21 cellular contexts compared by ENCODE assay signal in genomic region chr5:2031581-2031980, GRCh38.
DNase-seq lines count a peak whose midpoint lies in the region; ATAC-seq, FAIRE-seq and TF ChIP-seq lines count a peak whose summit lies in the region.
"Had no signal": no experiment of that assay in that cellular context is flagged by ENCODE, and none has a peak within 500 bp of the region (broad histone marks: within the 10 kb centered on the region; RNA-seq: fewer than 3 reads in every experiment).

No MANE protein-coding gene starts in this region.

- intact Hi-C loops in OCI-LY7 (cut with micrococcal nuclease; ENCODE audit: unreplicated experiment) = no loop called here

- no TSS peak for BruUV-seq in OCI-LY7 (replicated peaks; lab: Mats Ljungman, UMichigan)

- FAIRE-seq in H1 (lab: Jason Lieb, UNC) = no peak
- FAIRE-seq: A549, D721Med, G401.6, GM12891, GM19239 had no signal

- H3K9ac ChIP-seq in H1 (replicated peaks in 1 of 4; ENCODE audit: extremely low read depth in 1 of 4, low read depth in 3 of 4, low read length in 3 of 4) (no peak overlapping the region), neuronal stem cell (ENCODE audit: low read depth, low read length, poor library complexity) (no peak overlapping the region)
- H3K9ac ChIP-seq: BLaER1 treated with 17β-estradiol and CSF1 and Interleukin-3, amounts not matched to agents 10 nM and 100 nM had no signal

- peaks cover 5% of the 10 kb centered on the region for H3K27me3 Mint-ChIP-seq in GM23338 (ENCODE audit: insufficient read depth, low read depth, poor library complexity)

- H2AFZ ChIP-seq in GM23338 (no peak overlapping the region), H1 (ENCODE audit: low read length) (no peak overlapping the region), neuronal stem cell (ENCODE audit: low read length) (no peak overlapping the region), OCI-LY7 (ENCODE audit: low read length) (no peak overlapping the region)

- H3K4me1 Mint-ChIP-seq in GM23338 = peaks cover 5% of the 10 kb centered on the region
- H3K4me1 Mint-ChIP-seq: B cell had no signal

- no peak for TF ChIP-seq RAD21 in H1 (IDR thresholded peaks at IDR 0.05 in 1 of 2, conservative IDR thresholded peaks at IDR 0.05 in 1 of 2; ENCODE audit: low read depth in 2 of 2, low read length in 2 of 2)

- POLR2A ChIA-PET in H1 (lab: Charles Lee; ENCODE audit: partially characterized antibody) = no interaction called here
- POLR2A ChIA-PET in OCI-LY7 (lab: Charles Lee) = no interaction called here

- H3K9me3 ChIP-seq in H1 (ENCODE audit: insufficient read depth in 2 of 2, low read depth in 1 of 2, low read length in 1 of 2) (no peaks in the 10 kb centered on the region), neuronal stem cell (replicated peaks in 1 of 2; ENCODE audit: control insufficient read depth in 2 of 2, insufficient read depth in 1 of 2, low read depth in 1 of 2, low read length in 2 of 2) (peaks cover 5 to 19% of the 10 kb centered on the region in 2 donors), OCI-LY7 (ENCODE audit: low read length) (0 out of 2 replicates have a peak, but pooled peaks cover under 1% of the 10 kb centered on the region)
- H3K9me3 ChIP-seq: A549, Caco-2 had no signal

- no peak overlapping the region for H3K4me3 Mint-ChIP-seq in GM23338
- H3K4me3 Mint-ChIP-seq: B cell; CD4-positive, alpha-beta T cell; CD8-positive, alpha-beta T cell had no signal

- no peaks in the 10 kb centered on the region for H3K27me3 ChIP-seq in GM23338 (ENCODE audit: insufficient read depth)
- H3K27me3 ChIP-seq in H1 (replicated peaks in 1 of 4; ENCODE audit: control insufficient read depth in 3 of 4, extremely low read depth in 1 of 4, insufficient read depth in 3 of 4, low read length in 3 of 4) = peaks cover 0 to 5% (median 3%) of the 10 kb centered on the region in 4 experiments; a peak in 2 of 7 replicates
- H3K27me3 ChIP-seq in neuronal stem cell (ENCODE audit: control insufficient read depth in 3 of 3, insufficient read depth in 3 of 3, low read depth in 1 of 3, low read length in 3 of 3) = peaks cover 0 to 2% (median 0%) of the 10 kb centered on the region in 3 experiments
- H3K27me3 ChIP-seq: BLaER1 treated with 17β-estradiol and CSF1 and Interleukin-3, amounts not matched to agents 10 nM and 100 nM had no signal

- 85% methylated on average over 11 of the region's 11 CpGs; no CpG with 5 or more reads in 1 of the 2 experiments for whole genome bisulfite sequencing in H1 (ENCODE audit: extremely low coverage in 1 of 2, insufficient coverage in 1 of 2, insufficient read length in 1 of 2, insufficient replicate concordance in 2 of 2, low coverage in 1 of 2, low lambda C conversion rate in 2 of 2, missing lambda C conversion rate in 1 of 2), 2 experiments
- no CpG with 5 or more reads among the region's 11 CpGs for WGBS in neuronal stem cell (ENCODE audit: extremely low coverage in 2 of 2, insufficient read length in 2 of 2, insufficient replicate concordance in 1 of 2), 2 donors

- H4K20me1 ChIP-seq in GM23338 (replicated peaks; ENCODE audit: insufficient read depth) = no peaks in the 10 kb centered on the region
- no peaks in the 10 kb centered on the region for H4K20me1 ChIP-seq in H1 (replicated peaks in 1 of 2; ENCODE audit: control insufficient read depth in 1 of 2, insufficient read depth in 2 of 2, low read length in 2 of 2)
- H4K20me1 ChIP-seq in OCI-LY7 (ENCODE audit: insufficient read depth, low read length) = no peaks in the 10 kb centered on the region
- H4K20me1 ChIP-seq: BLaER1 treated with 17β-estradiol and CSF1 and Interleukin-3, amounts not matched to agents 10 nM and 100 nM had no signal

- H3K9me2 ChIP-seq in GM23338 (ENCODE audit: insufficient read depth) (no peaks in the 10 kb centered on the region), OCI-LY7 (ENCODE audit: insufficient read depth, low read length) (no peaks in the 10 kb centered on the region)

- H3K4me3 ChIP-seq in GM23338 = no peak overlapping the region
- H3K4me3 ChIP-seq in H1 (ENCODE audit: extremely low read depth in 1 of 4, insufficient read depth in 2 of 4, low read depth in 3 of 4, low read length in 4 of 4) = no peak overlapping the region
- H3K4me3 ChIP-seq in neuronal stem cell (ENCODE audit: low read length in 2 of 2) = no peak overlapping the region
- no peak overlapping the region for H3K4me3 ChIP-seq in OCI-LY7 (ENCODE audit: low read depth, low read length, poor library complexity, severe bottlenecking)
- H3K4me3 ChIP-seq: A549; BLaER1 treated with 17β-estradiol and CSF1 and Interleukin-3, amounts not matched to agents 10 nM and 100 nM had no signal

- H2BK5ac ChIP-seq in H1 (ENCODE audit: low read depth, low read length) = no peak overlapping the region
- no peak overlapping the region for H2BK5ac ChIP-seq in neuronal stem cell (ENCODE audit: low read length)

- no peak for DNase-seq in GM23338 (ENCODE audit: low spot score)
- DNase-seq in H1 (ENCODE audit: low read depth in 1 of 2, low spot score in 2 of 2) = peak in 1 of 2 experiments; percentile 24
- no peak for DNase-seq in neuronal stem cell (ENCODE audit: low spot score)
- no peak for DNase-seq in OCI-LY7 (ENCODE audit: low spot score)
- DNase-seq: AML-193; Caco-2; Calu3; CD4-positive, alpha-beta T cell; CD8-positive, alpha-beta T cell; DMS79 treated with DMSO at 0.1 percent for 48 hours; GF-D8 had no signal

- no peaks in the 10 kb centered on the region for H3K23me2 ChIP-seq in H1 (ENCODE audit: low read depth, low read length)

- H3K36me3 ChIP-seq in GM23338 (ENCODE audit: insufficient read depth) = no peaks in the 10 kb centered on the region
- H3K36me3 ChIP-seq in H1 (ENCODE audit: control insufficient read depth in 2 of 4, insufficient read depth in 4 of 4, low read length in 3 of 4) = no peaks in the 10 kb centered on the region
- H3K36me3 ChIP-seq in neuronal stem cell (replicated peaks in 1 of 2; ENCODE audit: control insufficient read depth in 2 of 2, insufficient read depth in 2 of 2, low read length in 2 of 2) = no peaks in the 10 kb centered on the region
- H3K36me3 ChIP-seq in OCI-LY7 (ENCODE audit: insufficient read depth, low read length) = no peaks in the 10 kb centered on the region
- H3K36me3 ChIP-seq: BLaER1 treated with 17β-estradiol and CSF1 and Interleukin-3, amounts not matched to agents 10 nM and 100 nM had no signal

- no peak overlapping the region for H3K56ac ChIP-seq in H1 (replicated peaks; ENCODE audit: insufficient read length, low read depth, low read length)

- no peak overlapping the region for H3K27ac ChIP-seq in GM23338 (ENCODE audit: low read depth)
- no peak overlapping the region for H3K27ac ChIP-seq in H1 (ENCODE audit: low read depth, low read length)
- no peak overlapping the region for H3K27ac ChIP-seq in neuronal stem cell (replicated peaks; ENCODE audit: low read length)
- H3K27ac ChIP-seq in OCI-LY7 (ENCODE audit: low read depth, low read length, poor library complexity, severe bottlenecking) = no peak overlapping the region
- H3K27ac ChIP-seq: 22Rv1; A549; BLaER1 treated with 17β-estradiol and CSF1 and Interleukin-3, amounts not matched to agents 10 nM and 100 nM; C4-2B had no signal

- H2BK12ac ChIP-seq in H1 (ENCODE audit: low read depth, low read length) = no peak overlapping the region
- no peak overlapping the region for H2BK12ac ChIP-seq in neuronal stem cell (ENCODE audit: low read length)

- no peak overlapping the region for H2BK15ac ChIP-seq in H1 (ENCODE audit: low read length)
- no peak overlapping the region for H2BK15ac ChIP-seq in neuronal stem cell (ENCODE audit: low read length)

- no peak overlapping the region for H3K4ac ChIP-seq in H1 (replicated peaks; ENCODE audit: insufficient read length, low read depth, low read length)
- no peak overlapping the region for H3K4ac ChIP-seq in neuronal stem cell (ENCODE audit: low read length)

- H3K27ac Mint-ChIP-seq in GM23338 = peak overlapping the region; percentile 57; the same call in 1 of the 2 replicates
- H3K27ac Mint-ChIP-seq: B cell; CD4-positive, alpha-beta T cell; CD8-positive, alpha-beta T cell had no signal

- H3F3A ChIP-seq in GM23338 (replicated peaks; ENCODE audit: low read depth) = no peaks in the 10 kb centered on the region

- H3K79me2 ChIP-seq in GM23338 (replicated peaks; ENCODE audit: insufficient read depth) (no peaks in the 10 kb centered on the region), H1 (ENCODE audit: control insufficient read depth in 1 of 2, insufficient read depth in 2 of 2, low read length in 2 of 2) (no peaks in the 10 kb centered on the region), OCI-LY7 (ENCODE audit: insufficient read depth, low read depth, low read length) (no peaks in the 10 kb centered on the region)

- no peak for TF ChIP-seq EP300 in H1 (IDR thresholded peaks at IDR 0.05; ENCODE audit: borderline replicate concordance in 1 of 2, low read depth in 2 of 2, low read length in 2 of 2)

- no peak for ATAC-seq in GM23338
- no peak for ATAC-seq in HG03342 (IDR thresholded peaks at IDR 0.05; ENCODE audit: unreplicated experiment)
- ATAC-seq: A549; CD8-positive, alpha-beta T cell had no signal

- no peaks in the 10 kb centered on the region for H3K36me3 Mint-ChIP-seq in GM23338 (ENCODE audit: low read depth)
- H3K36me3 Mint-ChIP-seq: CD8-positive, alpha-beta T cell had no signal

- H3K14ac ChIP-seq in H1 (ENCODE audit: insufficient read length) (no peak overlapping the region), neuronal stem cell (ENCODE audit: low read length) (no peak overlapping the region)

- H3K9me3 Mint-ChIP-seq in GM23338 = peaks cover 7% of the 10 kb centered on the region; the same call in 1 of the 3 replicates
- H3K9me3 Mint-ChIP-seq: CD4-positive, alpha-beta T cell had no signal

- H3K18ac ChIP-seq in H1 (ENCODE audit: extremely low read depth, low read length) (no peak overlapping the region), neuronal stem cell (ENCODE audit: low read length) (no peak overlapping the region)

- H2AK5ac ChIP-seq in H1 (ENCODE audit: low read depth, low read length) = no peak overlapping the region
- H2AK5ac ChIP-seq in neuronal stem cell (ENCODE audit: low read depth, low read length) = no peak overlapping the region

- no peak overlapping the region for H4K8ac ChIP-seq in H1 (ENCODE audit: extremely low read depth, insufficient read depth, low read length)
- no peak overlapping the region for H4K8ac ChIP-seq in neuronal stem cell (ENCODE audit: low read depth, low read length)

- H3K4me2 ChIP-seq in GM23338 (no peak overlapping the region), H1 (ENCODE audit: insufficient read depth in 1 of 2, low read depth in 2 of 2, low read length in 2 of 2) (no peak overlapping the region), neuronal stem cell (ENCODE audit: insufficient read depth, low read length, poor library complexity, severe bottlenecking) (no peak overlapping the region), OCI-LY7 (ENCODE audit: low read length) (no peak overlapping the region)
- H3K4me2 ChIP-seq: A549; BLaER1 treated with 17β-estradiol and CSF1 and Interleukin-3, amounts not matched to agents 10 nM and 100 nM had no signal

- H2BK120ac ChIP-seq in H1 (replicated peaks; ENCODE audit: low read depth, low read length) (no peak overlapping the region), neuronal stem cell (ENCODE audit: low read depth, low read length) (no peak overlapping the region)

- no peak overlapping the region for H4K5ac ChIP-seq in H1 (ENCODE audit: insufficient read length, low read depth, low read length)

- no peaks in the 10 kb centered on the region for H3K79me1 ChIP-seq in H1 (ENCODE audit: low read depth, low read length)
- H3K79me1 ChIP-seq in neuronal stem cell (ENCODE audit: low read depth, low read length) = no peaks in the 10 kb centered on the region

- CTCF ChIA-PET in H1 (lab: Charles Lee; ENCODE audit: partially characterized antibody) (no interaction called here), OCI-LY7 (lab: Charles Lee; ENCODE audit: unreplicated experiment) (no interaction called here)

- TF ChIP-seq POLR2A in H1 (IDR thresholded peaks at IDR 0.05; ENCODE audit: control extremely low read depth in 1 of 2, low read depth in 2 of 2, low read length in 2 of 2) = no peak

- H4K91ac ChIP-seq in H1 (replicated peaks; ENCODE audit: insufficient read length, low read length) (no peak overlapping the region), neuronal stem cell (ENCODE audit: low read depth, low read length, poor library complexity) (no peak overlapping the region)

- H3K4me1 ChIP-seq in GM23338 (ENCODE audit: insufficient read depth) (no peaks in the 10 kb centered on the region), H1 (replicated peaks in 1 of 4; ENCODE audit: control insufficient read depth in 3 of 4, insufficient read depth in 4 of 4, low read length in 3 of 4) (peaks cover 0 to 4% (median 0%) of the 10 kb centered on the region in 4 experiments; a peak in 1 of 7 replicates), neuronal stem cell (ENCODE audit: control insufficient read depth in 2 of 2, insufficient read depth in 1 of 2, low read depth in 1 of 2, low read length in 2 of 2) (peaks cover 0 to 8% of the 10 kb centered on the region in 2 donors), OCI-LY7 (ENCODE audit: insufficient read depth, low read length, poor library complexity, severe bottlenecking) (no peaks in the 10 kb centered on the region)
- H3K4me1 ChIP-seq: A549; BLaER1 treated with 17β-estradiol and CSF1 and Interleukin-3, amounts not matched to agents 10 nM and 100 nM; Caco-2 had no signal

- no peak overlapping the region for H2BK20ac ChIP-seq in H1 (ENCODE audit: low read length)

- no peak for TF ChIP-seq CTCF in GM23338 (conservative IDR thresholded peaks at IDR 0.05; ENCODE audit: low read depth in 2 of 2)
- no peak for TF ChIP-seq CTCF in H1 (IDR thresholded peaks at IDR 0.05; ENCODE audit: control extremely low read depth in 1 of 3, insufficient read depth in 1 of 3, low read depth in 1 of 3, low read length in 3 of 3)
- TF ChIP-seq CTCF in OCI-LY7 (conservative IDR thresholded peaks at IDR 0.05; ENCODE audit: low read length) = no peak

- H3K23ac ChIP-seq in H1 (ENCODE audit: insufficient read length) = no peak overlapping the region
- H3K23ac ChIP-seq in neuronal stem cell (ENCODE audit: low read depth, low read length, poor library complexity) = peak overlapping the region; percentile 39
